In the genomic region with DNA sequence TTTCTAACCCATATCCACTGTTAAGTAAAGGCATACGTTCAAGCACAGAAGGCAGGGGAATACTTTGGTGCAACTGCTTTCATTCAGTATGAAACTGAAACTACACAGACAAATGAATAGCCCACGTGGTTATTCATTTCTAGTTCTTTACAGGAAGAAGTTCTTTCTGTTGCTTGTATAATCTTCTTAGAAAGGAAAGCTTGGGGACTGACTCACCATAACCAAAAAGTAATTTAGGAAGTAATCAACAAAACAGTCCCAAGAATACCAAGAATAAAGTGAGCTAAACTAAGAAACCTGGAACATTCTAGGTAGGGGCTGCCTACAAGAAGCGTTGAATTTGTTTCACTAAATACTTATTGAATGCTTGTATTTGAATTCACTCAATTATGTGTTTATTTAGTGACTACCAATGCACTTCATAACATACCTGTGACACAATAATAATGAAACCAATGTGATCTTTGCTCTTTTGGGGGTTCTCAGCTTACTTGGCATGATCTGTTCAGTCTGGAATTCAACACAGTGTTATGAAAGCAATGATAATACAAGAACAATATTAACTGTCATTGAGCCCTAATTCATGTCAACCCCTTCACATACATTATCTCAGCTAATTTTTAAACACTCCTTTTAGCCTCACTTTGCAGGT, we compare ENCODE assay signal across 8 cellular contexts. TPM values are rescaled to one million over a fixed set of nuclear protein-coding genes. Genes with fewer than 3 reads are reported as not detected.
DNase-seq lines count a peak whose midpoint lies in the region; ATAC-seq lines count a peak whose summit lies in the region.

No MANE protein-coding gene starts in this region.

- intact Hi-C loops in activated naive CD4-positive, alpha-beta T cell treated with anti-CD3 and anti-CD28 coated beads for 36 hours (cut with micrococcal nuclease): loop anchor here (1.0 to 10.0 kb wide), 10 partner anchors 32 to 1964 kb away; partner anchors contain the start of genes ECHDC1 and THEMIS
- intact Hi-C loops in posterior cingulate gyrus (cut with DNase I): no loop called here

- CTCF ChIA-PET in activated naive CD4-positive, alpha-beta T cell treated with anti-CD3 and anti-CD28 coated beads for 36 hours (lab: Charles Lee): interaction anchor here (0.6 to 3.8 kb wide), 5 partner anchors 31 to 194 kb away, joined by 3 to 34 read pairs (median 4); no protein-coding TSS in a partner anchor

- peak overlapping the region; percentile 6 to 32 for H3K4me3 ChIP-seq in duodenal mucosa (ENCODE audit: low read depth in 1 of 2, low read length in 2 of 2)

- H3K27me3 Mint-ChIP-seq in activated naive CD4-positive, alpha-beta T cell treated with anti-CD3 and anti-CD28 coated beads for 36 hours (ENCODE audit: low read depth): peaks cover 4% of the 10 kb centered on the region

- peaks cover 28% of the 10 kb centered on the region for H3K4me1 Mint-ChIP-seq in activated naive CD4-positive, alpha-beta T cell treated with anti-CD3 and anti-CD28 coated beads for 36 hours (ENCODE audit: low read depth)

- peak overlapping the region; percentile 11 for H3K27ac ChIP-seq in duodenal mucosa (ENCODE audit: low read depth, low read length)

- H3K4me3 Mint-ChIP-seq in activated naive CD4-positive, alpha-beta T cell treated with anti-CD3 and anti-CD28 coated beads for 36 hours: no peak overlapping the region

- H3K9ac ChIP-seq in duodenal mucosa (ENCODE audit: low read depth in 1 of 2, low read length in 2 of 2): no peak overlapping the region

- ATAC-seq in HG02798 (IDR thresholded peaks at IDR 0.05; ENCODE audit: poor library complexity, unreplicated experiment): peak; percentile 100

- H3K9me3 Mint-ChIP-seq in activated naive CD4-positive, alpha-beta T cell treated with anti-CD3 and anti-CD28 coated beads for 36 hours: peaks cover 4% of the 10 kb centered on the region

- peak; percentile 11 for DNase-seq in activated naive CD4-positive, alpha-beta T cell treated with anti-CD3 and anti-CD28 coated beads for 36 hours
- no peak for DNase-seq in activated naive CD4-positive, alpha-beta T cell treated with anti-CD3 and anti-CD28 coated beads, Interleukin-2, amount 50 U/mL, for 16 hours
- peak; percentile 27 for DNase-seq in NCI-H226
- peak; percentile 64 for DNase-seq in pons (ENCODE audit: low spot score)
- no peak for DNase-seq in cerebellar nuclear complex (lab: John Stamatoyannopoulos, UW)
- DNase-seq in posterior cingulate gyrus: no peak

- H3K36me3 Mint-ChIP-seq in activated naive CD4-positive, alpha-beta T cell treated with anti-CD3 and anti-CD28 coated beads for 36 hours (ENCODE audit: low read depth): peaks cover 6% of the 10 kb centered on the region

- H3K27me3 ChIP-seq in duodenal mucosa (ENCODE audit: control insufficient read depth in 1 of 2, insufficient read depth in 2 of 2, low read length in 2 of 2): no peaks in the 10 kb centered on the region

- H3K27ac Mint-ChIP-seq in activated naive CD4-positive, alpha-beta T cell treated with anti-CD3 and anti-CD28 coated beads for 36 hours: no peak overlapping the region

- H3K36me3 ChIP-seq in duodenal mucosa (ENCODE audit: control insufficient read depth in 1 of 2, insufficient read depth in 2 of 2, low read length in 2 of 2): no peaks in the 10 kb centered on the region

- H3K4me1 ChIP-seq in duodenal mucosa (ENCODE audit: control insufficient read depth in 1 of 2, insufficient read depth in 2 of 2, low read length in 2 of 2): peaks cover 0 to 19% of the 10 kb centered on the region in 2 donors

- H3K9me3 ChIP-seq in duodenal mucosa (ENCODE audit: control insufficient read depth in 1 of 2, low read length in 2 of 2): no peaks in the 10 kb centered on the region

RNA-seq across cellular contexts. Expression of gene KIAA0408, which starts 25.1 kb away (rescaled TPM):
- 1 to 10 TPM; 2.0 to 3.1 TPM for total RNA-seq in activated naive CD4-positive, alpha-beta T cell treated with anti-CD3 and anti-CD28 coated beads for 36 hours

Comparison
In these comparisons a context has a peak if more than half of its experiments do, and no peak if none do; other contexts are left out.
1. DNase-seq: peak in activated naive CD4-positive, alpha-beta T cell treated with anti-CD3 and anti-CD28 coated beads for 36 hours (single experiment), NCI-H226 (single experiment) and pons (single experiment); none in activated naive CD4-positive, alpha-beta T cell treated with anti-CD3 and anti-CD28 coated beads, Interleukin-2, amount 50 U/mL, for 16 hours (single experiment), cerebellar nuclear complex (0 of 2) and posterior cingulate gyrus (0 of 10).